Comparison of ENCODE assay signal across 10 cellular contexts in genomic region chr4:168569066-168569908, GRCh38.
DNase-seq lines count a peak whose midpoint lies in the region; ATAC-seq and TF ChIP-seq lines count a peak whose summit lies in the region.
"Had no signal": no experiment of that assay in that cellular context is flagged by ENCODE, and none has a peak within 500 bp of the region (broad histone marks: within the 10 kb centered on the region; RNA-seq: fewer than 3 reads in every experiment).

No MANE protein-coding gene starts in this region.

- H3K27me3 ChIP-seq in cardiac muscle cell (no peaks in the 10 kb centered on the region), tibial nerve (no peaks in the 10 kb centered on the region)

- peak overlapping the region; percentile 43 for H3K27ac ChIP-seq in cardiac muscle cell
- H3K27ac ChIP-seq in tibial nerve: peak overlapping the region in 2 of 4 donors; percentile 18 to 28
- H3K27ac ChIP-seq: C4-2B had no signal

- DNase-seq in activated CD4-positive, alpha-beta memory T cell treated with anti-CD3 and anti-CD28 coated beads for 36 hours: peak; percentile 40
- no peak for DNase-seq in activated CD4-positive, alpha-beta memory T cell treated with anti-CD3 and anti-CD28 coated beads, Interleukin-2, amount 10 ng/mL, durations not matched to agents 7 days and 5 days
- DNase-seq in SHP77 treated with DMSO at 0.1 percent for 48 hours (lab: John Stamatoyannopoulos, UW) (peak; percentile 30), cardiac muscle cell (ENCODE audit: low read depth in 1 of 2, low spot score in 1 of 2) (peak in 1 of 2 donors; percentile 50), tibial nerve (ENCODE audit: low spot score in 2 of 2) (no peak)
- peak in 1 of 2 donors; percentile 11 for DNase-seq in stimulated activated naive CD8-positive, alpha-beta T cell treated with anti-CD3 and anti-CD28 coated beads, Interleukin-15, amount 100 ng/mL, for 72 hours
- DNase-seq: effector memory CD4-positive, alpha-beta T cell had no signal

- H3K27me3 Mint-ChIP-seq in activated CD4-positive, alpha-beta memory T cell treated with anti-CD3 and anti-CD28 coated beads for 36 hours: peaks cover 7% of the 10 kb centered on the region
- H3K27me3 Mint-ChIP-seq in activated CD4-positive, alpha-beta memory T cell treated with anti-CD3 and anti-CD28 coated beads, Interleukin-2, amount 10 ng/mL, durations not matched to agents 7 days and 5 days: peaks cover 21% of the 10 kb centered on the region
- H3K27me3 Mint-ChIP-seq in stimulated activated naive CD8-positive, alpha-beta T cell treated with anti-CD3 and anti-CD28 coated beads, Interleukin-15, amount 100 ng/mL, for 72 hours: no peaks in the 10 kb centered on the region

- H3K4me3 ChIP-seq in cardiac muscle cell (no peak overlapping the region), tibial nerve (peak overlapping the region in 2 of 4 donors; percentile 5 to 7)

- no peaks in the 10 kb centered on the region for H3K36me3 Mint-ChIP-seq in activated CD4-positive, alpha-beta memory T cell treated with anti-CD3 and anti-CD28 coated beads for 36 hours
- H3K36me3 Mint-ChIP-seq in activated CD4-positive, alpha-beta memory T cell treated with anti-CD3 and anti-CD28 coated beads, Interleukin-2, amount 10 ng/mL, durations not matched to agents 7 days and 5 days (ENCODE audit: low read depth): no peaks in the 10 kb centered on the region

- TF ChIP-seq CTCF in cardiac muscle cell (IDR thresholded peaks at IDR 0.05; ENCODE audit: low read depth, low read length) (no peak), tibial nerve (IDR thresholded peaks at IDR 0.05) (no peak)

- H3K4me1 Mint-ChIP-seq in activated CD4-positive, alpha-beta memory T cell treated with anti-CD3 and anti-CD28 coated beads for 36 hours (ENCODE audit: low read depth): peaks cover 12% of the 10 kb centered on the region
- H3K4me1 Mint-ChIP-seq in activated CD4-positive, alpha-beta memory T cell treated with anti-CD3 and anti-CD28 coated beads, Interleukin-2, amount 10 ng/mL, durations not matched to agents 7 days and 5 days: no peaks in the 10 kb centered on the region
- H3K4me1 Mint-ChIP-seq in stimulated activated naive CD8-positive, alpha-beta T cell treated with anti-CD3 and anti-CD28 coated beads, Interleukin-15, amount 100 ng/mL, for 72 hours: no peaks in the 10 kb centered on the region

- peak in 1 of 2 donors; percentile 15 for TF ChIP-seq EP300 in tibial nerve (IDR thresholded peaks at IDR 0.05)

- H3K9me3 ChIP-seq in cardiac muscle cell (ENCODE audit: low read depth) (no peaks in the 10 kb centered on the region), tibial nerve (no peaks in the 10 kb centered on the region)

- WGBS in tibial nerve, 2 donors: 20 to 23% methylated on average over 8 of the region's 8 CpGs

- intact Hi-C loops in activated CD4-positive, alpha-beta memory T cell treated with anti-CD3 and anti-CD28 coated beads for 36 hours (cut with micrococcal nuclease): loop anchor here (1.0 kb wide), 3 partner anchors 29 to 251 kb away; partner anchors contain the start of gene DDX60

- H3K27ac Mint-ChIP-seq in activated CD4-positive, alpha-beta memory T cell treated with anti-CD3 and anti-CD28 coated beads for 36 hours: no peak overlapping the region
- H3K27ac Mint-ChIP-seq in activated CD4-positive, alpha-beta memory T cell treated with anti-CD3 and anti-CD28 coated beads, Interleukin-2, amount 10 ng/mL, durations not matched to agents 7 days and 5 days: no peak overlapping the region
- no peak overlapping the region for H3K27ac Mint-ChIP-seq in stimulated activated naive CD8-positive, alpha-beta T cell treated with anti-CD3 and anti-CD28 coated beads, Interleukin-15, amount 100 ng/mL, for 72 hours

- POLR2A ChIA-PET in activated CD4-positive, alpha-beta memory T cell treated with anti-CD3 and anti-CD28 coated beads for 36 hours (lab: Charles Lee): no interaction called here
- POLR2A ChIA-PET in activated CD4-positive, alpha-beta memory T cell treated with anti-CD3 and anti-CD28 coated beads, Interleukin-2, amount 10 ng/mL, durations not matched to agents 7 days and 5 days (lab: Charles Lee): no interaction called here

- H3K4me1 ChIP-seq in cardiac muscle cell (ENCODE audit: low read depth) (peaks cover 11% of the 10 kb centered on the region), tibial nerve (peaks cover 0 to 25% (median 7%) of the 10 kb centered on the region in 4 donors)

- H3K4me3 Mint-ChIP-seq in activated CD4-positive, alpha-beta memory T cell treated with anti-CD3 and anti-CD28 coated beads for 36 hours: no peak overlapping the region
- H3K4me3 Mint-ChIP-seq in activated CD4-positive, alpha-beta memory T cell treated with anti-CD3 and anti-CD28 coated beads, Interleukin-2, amount 10 ng/mL, durations not matched to agents 7 days and 5 days: no peak overlapping the region
- H3K4me3 Mint-ChIP-seq in stimulated activated naive CD8-positive, alpha-beta T cell treated with anti-CD3 and anti-CD28 coated beads, Interleukin-15, amount 100 ng/mL, for 72 hours: no peak overlapping the region

- ATAC-seq in stimulated activated naive CD8-positive, alpha-beta T cell treated with anti-CD3 and anti-CD28 coated beads, Interleukin-15, amount 100 ng/mL, for 72 hours: peak; percentile 82
- ATAC-seq in GM18511 (IDR thresholded peaks at IDR 0.05; ENCODE audit: unreplicated experiment): no peak
- ATAC-seq in HG02852 (IDR thresholded peaks at IDR 0.05; ENCODE audit: unreplicated experiment): no peak

- H3K36me3 ChIP-seq in cardiac muscle cell (peaks cover 11% of the 10 kb centered on the region), tibial nerve (no peaks in the 10 kb centered on the region)

- H3K9me3 Mint-ChIP-seq in activated CD4-positive, alpha-beta memory T cell treated with anti-CD3 and anti-CD28 coated beads for 36 hours: no peaks in the 10 kb centered on the region
- no peaks in the 10 kb centered on the region for H3K9me3 Mint-ChIP-seq in activated CD4-positive, alpha-beta memory T cell treated with anti-CD3 and anti-CD28 coated beads, Interleukin-2, amount 10 ng/mL, durations not matched to agents 7 days and 5 days
- H3K9me3 Mint-ChIP-seq in stimulated activated naive CD8-positive, alpha-beta T cell treated with anti-CD3 and anti-CD28 coated beads, Interleukin-15, amount 100 ng/mL, for 72 hours: peaks cover 0 to 6% of the 10 kb centered on the region in 2 donors

- CTCF ChIA-PET in activated CD4-positive, alpha-beta memory T cell treated with anti-CD3 and anti-CD28 coated beads for 36 hours (lab: Charles Lee): no interaction called here
- CTCF ChIA-PET in activated CD4-positive, alpha-beta memory T cell treated with anti-CD3 and anti-CD28 coated beads, Interleukin-2, amount 10 ng/mL, durations not matched to agents 7 days and 5 days (lab: Charles Lee): no interaction called here

- TF ChIP-seq POLR2A in tibial nerve (IDR thresholded peaks at IDR 0.05): no peak

Comparison
In these comparisons a context has a peak if more than half of its experiments do, and no peak if none do; other contexts are left out.
1. DNase-seq: peak in activated CD4-positive, alpha-beta memory T cell treated with anti-CD3 and anti-CD28 coated beads for 36 hours (single experiment) and SHP77 treated with DMSO at 0.1 percent for 48 hours (single experiment); none in activated CD4-positive, alpha-beta memory T cell treated with anti-CD3 and anti-CD28 coated beads, Interleukin-2, amount 10 ng/mL, durations not matched to agents 7 days and 5 days (single experiment) and tibial nerve (0 of 2).